16 cellular contexts compared by ENCODE assay signal in the genomic region with DNA sequence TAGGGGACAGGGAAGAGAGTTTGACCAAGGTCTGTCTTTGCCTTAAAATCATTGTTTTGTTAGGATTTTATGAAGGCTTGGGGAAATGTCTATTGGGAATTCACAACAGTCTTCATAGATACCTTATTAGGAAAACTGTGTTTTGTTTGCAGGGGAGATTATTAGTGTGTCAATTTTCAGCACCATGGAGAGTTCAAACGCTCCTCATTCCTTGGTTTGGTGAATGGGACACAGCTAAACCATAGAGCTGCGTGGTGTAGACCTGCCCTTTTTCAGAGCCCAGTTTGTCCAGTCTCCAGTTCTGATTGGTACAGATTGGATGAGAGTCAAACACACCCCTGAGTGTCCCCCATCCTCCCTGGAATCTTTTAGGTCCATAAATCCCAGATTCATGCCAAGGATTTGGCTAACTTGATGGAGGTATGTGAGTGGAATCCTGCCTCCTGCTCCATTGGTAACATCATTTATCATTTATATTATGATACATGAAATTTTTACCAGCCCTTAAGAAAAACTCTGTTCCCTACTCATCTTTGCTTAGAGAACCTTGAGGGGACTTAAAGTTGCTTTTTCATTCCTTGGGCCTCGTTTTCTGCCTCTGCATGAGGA. TPM values are rescaled to one million over a fixed set of nuclear protein-coding genes. Genes with fewer than 3 reads are reported as not detected.
A peak's percentile ranks its signal among the peaks of the same experiment; 100 is the strongest.
DNase-seq lines count a peak whose midpoint lies in the region; ATAC-seq and TF ChIP-seq lines count a peak whose summit lies in the region.
"Had no signal": no experiment of that assay in that cellular context is flagged by ENCODE, and none has a peak within 500 bp of the region (broad histone marks: within the 10 kb centered on the region; RNA-seq: fewer than 3 reads in every experiment).

No MANE protein-coding gene starts in this region.

- no peak overlapping the region for H4K8ac ChIP-seq in mesendoderm (ENCODE audit: low read depth, low read length)

- H4K20me1 ChIP-seq in GM23248 (ENCODE audit: insufficient read depth) (no peaks in the 10 kb centered on the region), PC-3 (ENCODE audit: low read length) (0 out of 2 replicates have a peak, but pooled peaks cover 10% of the 10 kb centered on the region)

- H3K9me2 ChIP-seq in GM23248 (ENCODE audit: insufficient read depth) (no peaks in the 10 kb centered on the region), PC-3 (replicated peaks; ENCODE audit: low read length) (no peaks in the 10 kb centered on the region)

- no peak overlapping the region for H2BK120ac ChIP-seq in mesendoderm (ENCODE audit: low read depth, low read length)

- no peak for ATAC-seq in PC-3
- no peak for ATAC-seq in GM19324 (IDR thresholded peaks at IDR 0.05; ENCODE audit: low FRiP score, unreplicated experiment)
- ATAC-seq in HG02571 (IDR thresholded peaks at IDR 0.05; ENCODE audit: unreplicated experiment) = no peak
- no peak for ATAC-seq in aorta (ENCODE audit: low FRiP score)

- H3K4me1 ChIP-seq in GM23248 (ENCODE audit: insufficient read depth) = no peaks in the 10 kb centered on the region
- H3K4me1 ChIP-seq in PC-3 (ENCODE audit: insufficient read depth, low read length) = no peaks in the 10 kb centered on the region
- H3K4me1 ChIP-seq in endodermal cell (ENCODE audit: control insufficient read depth, insufficient read depth, low read length) = peaks cover 15% of the 10 kb centered on the region
- peaks cover 10% of the 10 kb centered on the region for H3K4me1 ChIP-seq in mesendoderm (ENCODE audit: control insufficient read depth, low read depth, low read length)
- H3K4me1 ChIP-seq in aorta (ENCODE audit: control insufficient read depth in 1 of 2, insufficient read depth in 2 of 2, low read length in 2 of 2) = no peaks in the 10 kb centered on the region
- H3K4me1 ChIP-seq: adrenal gland, thyroid gland had no signal

- no peaks in the 10 kb centered on the region for H3K27me3 ChIP-seq in GM23248 (replicated peaks; ENCODE audit: insufficient read depth)
- no peaks in the 10 kb centered on the region for H3K27me3 ChIP-seq in PC-3 (ENCODE audit: low read length)
- no peaks in the 10 kb centered on the region for H3K27me3 ChIP-seq in endodermal cell (ENCODE audit: control insufficient read depth, insufficient read depth, low read length, poor library complexity, severe bottlenecking)
- no peaks in the 10 kb centered on the region for H3K27me3 ChIP-seq in mesendoderm (ENCODE audit: insufficient read depth, low read length, poor library complexity)
- H3K27me3 ChIP-seq in aorta (ENCODE audit: control insufficient read depth in 1 of 2, insufficient read depth in 2 of 2, low read length in 1 of 2) = no peaks in the 10 kb centered on the region
- H3K27me3 ChIP-seq: adrenal gland, thyroid gland had no signal

- WGBS in GM23248 (ENCODE audit: low coverage in 1 of 2, low lambda C conversion rate in 2 of 2, missing lambda C conversion rate in 2 of 2), 2 experiments = 68 to 80% methylated on average over 3 of the region's 3 CpGs
- WGBS in endodermal cell (ENCODE audit: insufficient coverage in 1 of 2, insufficient read length in 1 of 2), 2 experiments = 64 to 73% methylated on average over 3 of the region's 3 CpGs
- WGBS in mesendoderm (ENCODE audit: extremely low coverage, insufficient coverage, low lambda C conversion rate) = no CpG with 5 or more reads among the region's 3 CpGs
- 53% methylated on average over 3 of the region's 3 CpGs for WGBS in aorta, 2 donors

- H2BK5ac ChIP-seq in mesendoderm (ENCODE audit: low read length) = no peak overlapping the region

- H3K27ac Mint-ChIP-seq in endodermal cell = no peak overlapping the region
- H3K27ac Mint-ChIP-seq in activated CD4-positive, alpha-beta T cell treated with anti-CD3 and anti-CD28 coated beads, Interleukin-2, amount 10 ng/mL, durations not matched to agents 24 days and 14 days = no peak overlapping the region

- CTCF ChIA-PET in PC-3 (lab: Charles Lee) = no interaction called here

- no peak overlapping the region for H4K5ac ChIP-seq in mesendoderm (ENCODE audit: low read length)

- H3K9me3 ChIP-seq in GM23248 (ENCODE audit: low read depth) (no peaks in the 10 kb centered on the region), PC-3 (ENCODE audit: low read length) (no peaks in the 10 kb centered on the region), endodermal cell (ENCODE audit: control insufficient read depth, low read length) (no peaks in the 10 kb centered on the region), aorta (ENCODE audit: control insufficient read depth, low read length) (no peaks in the 10 kb centered on the region)
- H3K9me3 ChIP-seq: adrenal gland, thyroid gland had no signal

- in situ Hi-C loops in GM23248 (cut with MboI) = loop anchor here (10.0 kb wide), 1 partner anchor 73 kb away; the partner anchor contains the start of genes THTPA and ZFHX2

- H3K4me1 Mint-ChIP-seq in endodermal cell = peaks cover 28% of the 10 kb centered on the region
- H3K4me1 Mint-ChIP-seq in activated CD4-positive, alpha-beta T cell treated with anti-CD3 and anti-CD28 coated beads, Interleukin-2, amount 10 ng/mL, durations not matched to agents 24 days and 14 days = peaks cover 2% of the 10 kb centered on the region

- H3K56ac ChIP-seq in mesendoderm (ENCODE audit: low read length) = no peak overlapping the region

- H3K9me3 Mint-ChIP-seq in endodermal cell = no peaks in the 10 kb centered on the region
- no peaks in the 10 kb centered on the region for H3K9me3 Mint-ChIP-seq in activated CD4-positive, alpha-beta T cell treated with anti-CD3 and anti-CD28 coated beads, Interleukin-2, amount 10 ng/mL, durations not matched to agents 24 days and 14 days

- H2AFZ ChIP-seq in GM23248 = no peak overlapping the region
- no peak overlapping the region for H2AFZ ChIP-seq in PC-3 (ENCODE audit: low read length)

- POLR2A ChIA-PET in PC-3 (lab: Charles Lee; ENCODE audit: unreplicated experiment) = no interaction called here

- no peak overlapping the region for H3K23ac ChIP-seq in mesendoderm (ENCODE audit: low read length)

- peaks cover 15% of the 10 kb centered on the region for H3K36me3 ChIP-seq in GM23248 (ENCODE audit: low read depth)
- H3K36me3 ChIP-seq in PC-3 (ENCODE audit: low read depth, low read length) = peaks cover 51% of the 10 kb centered on the region
- H3K36me3 ChIP-seq in endodermal cell (ENCODE audit: control insufficient read depth, insufficient read depth, low read length) = peaks cover 36% of the 10 kb centered on the region
- peaks cover 3% of the 10 kb centered on the region for H3K36me3 ChIP-seq in mesendoderm (ENCODE audit: control insufficient read depth, insufficient read depth, low read length)
- H3K36me3 ChIP-seq in aorta (ENCODE audit: control insufficient read depth in 1 of 2, insufficient read depth in 2 of 2, low read length in 1 of 2) = peaks cover 0 to 11% of the 10 kb centered on the region in 2 donors

- H3K4me2 ChIP-seq in GM23248 (ENCODE audit: unreplicated experiment) (no peak overlapping the region), PC-3 (ENCODE audit: low read length) (no peak overlapping the region), mesendoderm (ENCODE audit: low read length) (no peak overlapping the region)

- no peak overlapping the region for H3K4me3 Mint-ChIP-seq in endodermal cell
- no peak overlapping the region for H3K4me3 Mint-ChIP-seq in activated CD4-positive, alpha-beta T cell treated with anti-CD3 and anti-CD28 coated beads, Interleukin-2, amount 10 ng/mL, durations not matched to agents 24 days and 14 days

- no peaks in the 10 kb centered on the region for H3K27me3 Mint-ChIP-seq in endodermal cell (ENCODE audit: insufficient read depth)
- no peaks in the 10 kb centered on the region for H3K27me3 Mint-ChIP-seq in activated CD4-positive, alpha-beta T cell treated with anti-CD3 and anti-CD28 coated beads, Interleukin-2, amount 10 ng/mL, durations not matched to agents 24 days and 14 days

- no peak for TF ChIP-seq CTCF in PC-3 (conservative IDR thresholded peaks at IDR 0.05; ENCODE audit: low read depth, low read length)
- TF ChIP-seq CTCF in endodermal cell (conservative IDR thresholded peaks at IDR 0.05) = no peak

- H3K27ac ChIP-seq in GM23248 (no peak overlapping the region), PC-3 (ENCODE audit: low read length) (no peak overlapping the region), endodermal cell (ENCODE audit: low read depth, low read length) (no peak overlapping the region), mesendoderm (ENCODE audit: low read depth, low read length) (no peak overlapping the region), aorta (ENCODE audit: low read depth in 1 of 2, low read length in 2 of 2) (no peak overlapping the region)
- H3K27ac ChIP-seq: adrenal gland, thyroid gland, VCaP had no signal

- no TSS peak for BruUV-seq in PC-3 (replicated peaks; lab: Mats Ljungman, UMichigan)

- peaks cover 13% of the 10 kb centered on the region for H3K36me3 Mint-ChIP-seq in endodermal cell (ENCODE audit: low read depth)
- H3K36me3 Mint-ChIP-seq in activated CD4-positive, alpha-beta T cell treated with anti-CD3 and anti-CD28 coated beads, Interleukin-2, amount 10 ng/mL, durations not matched to agents 24 days and 14 days (ENCODE audit: low read depth) = peaks cover 21% of the 10 kb centered on the region

- H3K79me1 ChIP-seq in mesendoderm (ENCODE audit: low read length) = no peaks in the 10 kb centered on the region

- intact Hi-C loops in PC-3 (cut with micrococcal nuclease) (no loop called here), aorta (cut with DNase I) (loop anchor here in 1 of 2 donors (2.0 to 5.0 kb wide), 2 partner anchors 66 to 81 kb away; no protein-coding TSS in a partner anchor)
- intact Hi-C loops in activated CD4-positive, alpha-beta T cell treated with anti-CD3 and anti-CD28 coated beads, Interleukin-2, amount 10 ng/mL, durations not matched to agents 24 days and 14 days (cut with micrococcal nuclease) = no loop called here

- no peak overlapping the region for H3K9ac ChIP-seq in GM23248
- no peak overlapping the region for H3K9ac ChIP-seq in PC-3 (ENCODE audit: low read length)
- no peak overlapping the region for H3K9ac ChIP-seq in endodermal cell (ENCODE audit: extremely low read depth, low read length, poor library complexity, severe bottlenecking)
- no peak overlapping the region for H3K9ac ChIP-seq in mesendoderm (ENCODE audit: low read length)

- no peak overlapping the region for H3K18ac ChIP-seq in mesendoderm (ENCODE audit: low read length)

- H3K79me2 ChIP-seq in GM23248 (ENCODE audit: insufficient read depth) = no peaks in the 10 kb centered on the region
- H3K79me2 ChIP-seq in PC-3 (ENCODE audit: low read length) = no peaks in the 10 kb centered on the region
- no peaks in the 10 kb centered on the region for H3K79me2 ChIP-seq in mesendoderm (ENCODE audit: control insufficient read depth, insufficient read depth, low read length)

- DNase-seq in GM23248 = peak; percentile 45
- DNase-seq in PC-3 = peak; percentile 22
- DNase-seq in endodermal cell = peak; percentile 76
- DNase-seq in mesendoderm = peak; percentile 54
- no peak for DNase-seq in aorta
- no peak for DNase-seq in activated CD4-positive, alpha-beta T cell treated with anti-CD3 and anti-CD28 coated beads, Interleukin-2, amount 10 ng/mL, durations not matched to agents 24 days and 14 days
- DNase-seq: adrenal gland; NCI-H524 treated with DMSO at 0.1 percent for 48 hours; occipital lobe; SHP77 treated with DMSO at 0.1 percent for 48 hours; stimulated activated CD4-positive, alpha-beta T cell treated with anti-CD3 and anti-CD28 coated beads, Interleukin-12 subunit alpha, Interleukin-12 subunit beta, amount 100 ng/mL, for 4 hours; thyroid gland had no signal

- H2AK5ac ChIP-seq in mesendoderm (ENCODE audit: low read length) = no peak overlapping the region

- H3K4ac ChIP-seq in mesendoderm (ENCODE audit: low read depth, low read length) = no peak overlapping the region

- peaks cover 17% of the 10 kb centered on the region for H3F3A ChIP-seq in GM23248 (ENCODE audit: insufficient read depth)
- H3F3A ChIP-seq in PC-3 (ENCODE audit: low read length, unreplicated experiment) = peaks cover 4% of the 10 kb centered on the region

- H2BK15ac ChIP-seq in mesendoderm (replicated peaks; ENCODE audit: low read depth) = no peak overlapping the region

- no peak overlapping the region for H3K4me3 ChIP-seq in GM23248
- no peak overlapping the region for H3K4me3 ChIP-seq in PC-3 (ENCODE audit: low read length)
- no peak overlapping the region for H3K4me3 ChIP-seq in endodermal cell (ENCODE audit: low read length)
- no peak overlapping the region for H3K4me3 ChIP-seq in mesendoderm (ENCODE audit: low read length)
- H3K4me3 ChIP-seq in aorta (ENCODE audit: low read length in 2 of 2) = no peak overlapping the region
- H3K4me3 ChIP-seq: adrenal gland, lung, thyroid gland had no signal

RNA-seq across cellular contexts. Expression of gene NGDN, which starts 12.0 kb away (rescaled TPM):
- total RNA-seq in GM23248 (2014; rRNA removed; shearing (Covaris generic)) = 13.9 and 25.9 TPM in 2 replicates
- 39.9 TPM in 2 replicates for polyA plus RNA-seq in GM23248 (2016; fragmentation: Nextera tagmentation; extraction: Ambion mirVana)
- 57.6 and 77.3 TPM in 2 replicates for total RNA-seq in PC-3 (2014; rRNA removed)
- total RNA-seq in endodermal cell = 10 to 100 TPM; 43.2 to 45.3 TPM
- 59.9 TPM for polyA plus RNA-seq in endodermal cell (2013, experiment 1 of 2)
- 47.9 TPM for polyA plus RNA-seq in endodermal cell (2013, experiment 2 of 2)
- polyA plus RNA-seq in mesendoderm (2013, experiment 1 of 2) = 101 TPM
- polyA plus RNA-seq in mesendoderm (2013, experiment 2 of 2) = 100 TPM
- total RNA-seq in aorta = 10 to 100 TPM; 30.8 to 34.5 TPM
- polyA plus RNA-seq in aorta = 10 to 100 TPM; 36.6 to 41.7 TPM
- 78.6 and 79.2 TPM in 2 replicates for total RNA-seq in activated CD4-positive, alpha-beta T cell treated with anti-CD3 and anti-CD28 coated beads, Interleukin-2, amount 10 ng/mL, durations not matched to agents 24 days and 14 days

RNA-seq across cellular contexts. Expression of gene MYH7, which starts 46.0 kb away (rescaled TPM):
- total RNA-seq in GM23248 (2014; rRNA removed; shearing (Covaris generic)) = not detected in 2 replicates
- polyA plus RNA-seq in GM23248 (2016; fragmentation: Nextera tagmentation; extraction: Ambion mirVana) (not detected in 2 replicates), aorta (1 to 10 TPM in 1 of 2 donors, under 1 TPM in 1; 0.33 to 1.6 TPM)
- total RNA-seq in PC-3 (2014; rRNA removed) (not detected in 2 replicates), endodermal cell (under 1 TPM in 1 of 2 donors, not detected in 1; 0.55 TPM), aorta (not detected)
- 0.25 TPM for polyA plus RNA-seq in endodermal cell (2013, experiment 1 of 2)
- 0.21 TPM for polyA plus RNA-seq in endodermal cell (2013, experiment 2 of 2)
- polyA plus RNA-seq in mesendoderm (2013, experiment 1 of 2) = not detected
- polyA plus RNA-seq in mesendoderm (2013, experiment 2 of 2) = not detected
- not detected in 2 replicates for total RNA-seq in activated CD4-positive, alpha-beta T cell treated with anti-CD3 and anti-CD28 coated beads, Interleukin-2, amount 10 ng/mL, durations not matched to agents 24 days and 14 days

Comparison
In these comparisons a context has a peak if more than half of its experiments do, and no peak if none do; other contexts are left out.
1. DNase-seq: peak in GM23248 (single experiment), PC-3 (single experiment), endodermal cell (single experiment) and mesendoderm (single experiment); none in aorta (0 of 2) and activated CD4-positive, alpha-beta T cell treated with anti-CD3 and anti-CD28 coated beads, Interleukin-2, amount 10 ng/mL, durations not matched to agents 24 days and 14 days (single experiment).